ENCODE assay signal across 18 cellular contexts in the genomic region with DNA sequence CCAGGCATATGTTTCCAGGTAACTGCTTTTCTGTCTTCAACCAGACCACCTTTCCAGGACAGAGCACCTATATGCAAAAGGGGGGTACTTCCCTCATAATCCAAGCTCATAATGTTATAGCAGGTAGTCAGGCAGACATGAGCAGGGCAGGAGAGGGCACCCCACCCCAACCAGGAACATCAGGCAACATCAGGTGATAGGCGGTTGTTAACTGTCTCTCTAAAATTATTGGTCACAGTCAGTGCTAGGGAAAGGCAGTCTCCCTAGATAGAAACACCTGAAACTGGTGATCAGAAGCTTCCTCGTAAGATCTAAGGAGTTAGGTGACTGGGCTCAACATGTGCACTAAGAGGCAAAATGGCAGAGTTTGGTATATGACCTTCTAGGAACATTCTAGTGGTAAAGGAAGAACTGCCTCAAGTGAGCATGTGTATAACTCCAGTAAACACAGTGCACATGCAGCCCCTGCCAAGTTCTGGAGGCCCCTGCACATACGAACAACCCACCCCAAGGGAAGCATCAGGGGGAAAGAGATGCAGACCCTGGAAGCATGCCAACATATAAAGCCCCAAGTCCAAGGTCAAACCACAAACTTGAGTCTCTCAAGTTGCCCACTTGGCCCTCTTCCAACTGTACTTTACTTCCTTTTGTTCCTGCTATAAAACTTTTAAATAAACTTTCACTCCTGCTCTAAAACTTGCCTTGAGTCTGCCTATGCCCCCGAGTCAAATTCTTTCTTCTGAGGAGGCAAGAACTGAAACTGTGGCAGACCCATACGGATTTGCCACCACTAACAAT.
DNase-seq lines count a peak whose midpoint lies in the region; ATAC-seq, FAIRE-seq and TF ChIP-seq lines count a peak whose summit lies in the region.
"Had no signal": no experiment of that assay in that cellular context is flagged by ENCODE, and none has a peak within 500 bp of the region (broad histone marks: within the 10 kb centered on the region; RNA-seq: fewer than 3 reads in every experiment).

No MANE protein-coding gene starts in this region.

- no peak for FAIRE-seq in HepG2 (lab: Jason Lieb, UNC)
- FAIRE-seq: D721Med, HTR-8/SVneo had no signal

- TF ChIP-seq CTCF in right lobe of liver (IDR thresholded peaks at IDR 0.05) (no peak), HepG2 (CRISPR knock-in tag; IDR thresholded peaks at IDR 0.05) (no peak), type B pancreatic cell (conservative IDR thresholded peaks at IDR 0.05) (no peak)

- peak overlapping the region; percentile 34 for H3K27ac Mint-ChIP-seq in type B pancreatic cell
- H3K27ac Mint-ChIP-seq: activated naive CD4-positive, alpha-beta T cell treated with anti-CD3 and anti-CD28 coated beads, Interleukin-2, amount 50 U/mL, for 24 hours; stimulated activated effector memory CD8-positive, alpha-beta T cell treated with anti-CD3 and anti-CD28 coated beads, Interleukin-12 subunit alpha, Interleukin-12 subunit beta, amount 100 ng/mL, for 72 hours had no signal

- H3K27me3 Mint-ChIP-seq in type B pancreatic cell = no peaks in the 10 kb centered on the region
- H3K27me3 Mint-ChIP-seq: activated naive CD4-positive, alpha-beta T cell treated with anti-CD3 and anti-CD28 coated beads, Interleukin-2, amount 50 U/mL, for 24 hours had no signal

- H3K9ac ChIP-seq in HepG2 (ENCODE audit: insufficient read depth, low read depth, low read length) = no peak overlapping the region

- POLR2A ChIA-PET in HepG2 (lab: Yijun Ruan, JAX) = no interaction called here

- in situ Hi-C loops in HepG2 (cut with HindIII; ENCODE audit: extremely low pct_ligation_motif_present, low pct_unique_long_range_greater_than_20kb) = no loop called here

- H3K9me3 ChIP-seq in right lobe of liver (no peaks in the 10 kb centered on the region), HepG2 (ENCODE audit: low read length) (no peaks in the 10 kb centered on the region)
- H3K9me3 ChIP-seq: gastrocnemius medialis, neutrophil had no signal

- H3K4me3 ChIP-seq in right lobe of liver (no peak overlapping the region), HepG2 (replicated peaks in 1 of 3; ENCODE audit: insufficient read depth in 1 of 3, low read depth in 2 of 3, low read length in 3 of 3) (no peak overlapping the region)
- H3K4me3 ChIP-seq: cardiac muscle cell, gastrocnemius medialis had no signal

- H3K4me2 ChIP-seq in HepG2 (ENCODE audit: low read depth, low read length) = no peak overlapping the region

- H3K79me2 ChIP-seq in HepG2 (ENCODE audit: insufficient read depth, low read length) = no peaks in the 10 kb centered on the region

- H3K36me3 Mint-ChIP-seq in type B pancreatic cell = peaks cover 10% of the 10 kb centered on the region
- H3K36me3 Mint-ChIP-seq: stimulated activated effector memory CD8-positive, alpha-beta T cell treated with anti-CD3 and anti-CD28 coated beads, Interleukin-12 subunit alpha, Interleukin-12 subunit beta, amount 100 ng/mL, for 72 hours had no signal

- no peak overlapping the region for H3K4me3 Mint-ChIP-seq in type B pancreatic cell
- H3K4me3 Mint-ChIP-seq: activated naive CD4-positive, alpha-beta T cell treated with anti-CD3 and anti-CD28 coated beads, Interleukin-2, amount 50 U/mL, for 24 hours; stimulated activated effector memory CD8-positive, alpha-beta T cell treated with anti-CD3 and anti-CD28 coated beads, Interleukin-12 subunit alpha, Interleukin-12 subunit beta, amount 100 ng/mL, for 72 hours had no signal

- H3K4me1 ChIP-seq in right lobe of liver (peaks cover 0 to 29% (median 10%) of the 10 kb centered on the region in 4 donors), HepG2 (ENCODE audit: insufficient read depth, low read length) (peaks cover 6% of the 10 kb centered on the region; the same call in 1 of the 2 replicates)
- H3K4me1 ChIP-seq: gastrocnemius medialis had no signal

- H3K27me3 ChIP-seq in right lobe of liver (no peaks in the 10 kb centered on the region), HepG2 (ENCODE audit: control insufficient read depth in 1 of 2, insufficient read depth in 2 of 2, low read length in 2 of 2) (no peaks in the 10 kb centered on the region)
- H3K27me3 ChIP-seq: cardiac muscle cell, gastrocnemius medialis, neutrophil had no signal

- ATAC-seq in right lobe of liver (no peak), HepG2 (no peak), GM21515 (IDR thresholded peaks at IDR 0.05; ENCODE audit: unreplicated experiment) (no peak)
- ATAC-seq: gastrocnemius medialis; stimulated activated effector memory CD8-positive, alpha-beta T cell treated with anti-CD3 and anti-CD28 coated beads, Interleukin-12 subunit alpha, Interleukin-12 subunit beta, amount 100 ng/mL, for 72 hours had no signal

- no peaks in the 10 kb centered on the region for H4K20me1 ChIP-seq in HepG2 (ENCODE audit: insufficient read depth, low read length)

- H3K9me3 Mint-ChIP-seq in type B pancreatic cell = peaks cover 5% of the 10 kb centered on the region
- H3K9me3 Mint-ChIP-seq: stimulated activated effector memory CD8-positive, alpha-beta T cell treated with anti-CD3 and anti-CD28 coated beads, Interleukin-12 subunit alpha, Interleukin-12 subunit beta, amount 100 ng/mL, for 72 hours had no signal

- no peak for TF ChIP-seq RAD21 in HepG2 (CRISPR knock-in tag; IDR thresholded peaks at IDR 0.05)

- DNase-seq in right lobe of liver = no peak
- DNase-seq in HepG2 (ENCODE audit: low spot score) = no peak
- peak; percentile 66 for DNase-seq in RPMI8226
- peak; percentile 27 for DNase-seq in fibroblast of the conjunctiva (ENCODE audit: low read depth)
- no peak for DNase-seq in type B pancreatic cell (ENCODE audit: extremely low spot score, unreplicated experiment)
- no peak for DNase-seq in NCI-H187 (lab: John Stamatoyannopoulos, UW)
- DNase-seq in D341Med (ENCODE audit: low spot score) = no peak
- DNase-seq: gastrocnemius medialis, NCI-H146, NCI-H510A treated with DMSO at 0.1 percent for 48 hours, trophoblast cell had no signal

- H3K36me3 ChIP-seq in right lobe of liver = no peaks in the 10 kb centered on the region
- no peaks in the 10 kb centered on the region for H3K36me3 ChIP-seq in HepG2 (replicated peaks in 1 of 2; ENCODE audit: control insufficient read depth in 1 of 2, insufficient read depth in 2 of 2, low read length in 2 of 2)
- H3K36me3 ChIP-seq: cardiac muscle cell, gastrocnemius medialis, neutrophil had no signal

- CTCF ChIA-PET in HepG2 (lab: Yijun Ruan, JAX; ENCODE audit: low intra/inter-chr PET ratio, low total read pairs) = no interaction called here

- intact Hi-C loops in right lobe of liver (cut with DNase I) = no loop called here
- intact Hi-C loops in HepG2 (cut with micrococcal nuclease; ENCODE audit: unreplicated experiment) = no loop called here

- TF ChIP-seq EP300 in HepG2 (IDR thresholded peaks at IDR 0.05; ENCODE audit: low read depth in 2 of 2, low read length in 2 of 2) (no peak), HepG2 (CRISPR knock-in tag; IDR thresholded peaks at IDR 0.05; ENCODE audit: borderline replicate concordance) (no peak)

- BruUV-seq in HepG2 (replicated peaks; lab: Mats Ljungman, UMichigan) = no TSS peak

- H2AFZ ChIP-seq in HepG2 (ENCODE audit: low read length) = no peak overlapping the region

- 47% methylated on average over 4 of the region's 5 CpGs for WGBS in right lobe of liver (ENCODE audit: insufficient coverage, low coverage, low lambda C conversion rate, missing lambda C conversion rate)
- 75% methylated on average over 4 of the region's 5 CpGs for WGBS in HepG2 (ENCODE audit: low lambda C conversion rate)

- peaks cover 19% of the 10 kb centered on the region for H3K4me1 Mint-ChIP-seq in type B pancreatic cell (ENCODE audit: unreplicated experiment)
- H3K4me1 Mint-ChIP-seq: stimulated activated effector memory CD8-positive, alpha-beta T cell treated with anti-CD3 and anti-CD28 coated beads, Interleukin-12 subunit alpha, Interleukin-12 subunit beta, amount 100 ng/mL, for 72 hours had no signal

- peak overlapping the region in 2 of 3 donors; percentile 26 to 28 for H3K27ac ChIP-seq in right lobe of liver
- H3K27ac ChIP-seq in HepG2 (ENCODE audit: extremely low read length, insufficient read depth, low read length) = no peak overlapping the region
- H3K27ac ChIP-seq: cardiac muscle cell, gastrocnemius medialis, neutrophil had no signal

- TF ChIP-seq POLR2A in right lobe of liver (IDR thresholded peaks at IDR 0.05) = no peak
- TF ChIP-seq POLR2A in HepG2 (IDR thresholded peaks at IDR 0.05; ENCODE audit: insufficient read depth in 1 of 2, low read depth in 2 of 2, low read length in 2 of 2) = no peak

TF ChIP-seq in HepG2, 621 proteins besides CTCF, POLR2A, EP300 and RAD21:
- TF ChIP-seq ZNF431 (CRISPR knock-in tag; IDR thresholded peaks at IDR 0.05; ENCODE audit: borderline replicate concordance, low read depth) (no peak), CC2D1A (CRISPR knock-in tag; IDR thresholded peaks at IDR 0.05) (no peak), MTA1 (CRISPR knock-in tag; IDR thresholded peaks at IDR 0.05; ENCODE audit: borderline replicate concordance) (no peak), JARID2 (CRISPR knock-in tag; IDR thresholded peaks at IDR 0.05; ENCODE audit: insufficient replicate concordance) (no peak), RXRB (CRISPR knock-in tag; IDR thresholded peaks at IDR 0.05; ENCODE audit: borderline replicate concordance) (no peak), MBD4 (IDR thresholded peaks at IDR 0.05; ENCODE audit: borderline replicate concordance, low read length) (no peak), KDM3A (CRISPR knock-in tag; IDR thresholded peaks at IDR 0.05; ENCODE audit: low read depth) (no peak), ZNF468 (CRISPR knock-in tag; IDR thresholded peaks at IDR 0.05) (no peak)
- TF ChIP-seq, protein P1, sequence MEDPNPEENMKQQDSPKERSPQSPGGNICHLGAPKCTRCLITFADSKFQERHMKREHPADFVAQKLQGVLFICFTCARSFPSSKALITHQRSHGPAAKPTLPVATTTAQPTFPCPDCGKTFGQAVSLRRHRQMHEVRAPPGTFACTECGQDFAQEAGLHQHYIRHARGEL (CRISPR knock-in tag; IDR thresholded peaks at IDR 0.05) = no peak

Comparison
In these comparisons a context has a peak if more than half of its experiments do, and no peak if none do; other contexts are left out.
1. DNase-seq: peak in RPMI8226 (single experiment) and fibroblast of the conjunctiva (single experiment); none in right lobe of liver (0 of 3), HepG2 (single experiment), type B pancreatic cell (single experiment), NCI-H187 (0 of 2) and D341Med (single experiment).